Comparison of ENCODE assay signal across 26 cellular contexts in the genomic region with DNA sequence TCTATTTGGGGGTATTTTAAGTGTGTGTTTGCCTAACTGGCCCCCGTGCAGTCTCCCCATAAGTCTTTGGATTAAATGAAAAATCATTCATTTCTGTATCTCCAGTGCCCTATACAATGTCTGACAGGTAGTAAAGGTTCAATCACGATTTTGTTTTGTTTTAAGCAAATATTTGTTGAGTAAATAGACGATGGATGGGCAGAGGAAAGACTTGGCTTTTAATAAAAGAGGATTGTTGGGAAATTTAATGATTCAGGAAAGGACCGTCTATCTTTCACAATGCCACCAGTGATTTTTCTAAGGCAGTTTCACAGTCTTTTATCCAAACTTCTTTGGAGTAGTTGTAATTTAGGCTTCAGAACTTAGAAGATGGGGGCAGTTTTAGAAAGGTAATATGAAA.
"Had no signal": no experiment of that assay in that cellular context is flagged by ENCODE, and none has a peak within 500 bp of the region (broad histone marks: within the 10 kb centered on the region; RNA-seq: fewer than 3 reads in every experiment).

No MANE protein-coding gene starts in this region.

- H3K27me3 Mint-ChIP-seq: naive B cell had no signal

- H2AFZ ChIP-seq: hepatocyte had no signal

- H3K27ac Mint-ChIP-seq: immature natural killer cell; mesothelial cell of epicardium; naive B cell; naive thymus-derived CD8-positive, alpha-beta T cell had no signal

- ATAC-seq: foreskin keratinocyte; gastroesophageal sphincter; heart left ventricle; left colon; left lobe of liver; lower lobe of right lung; mucosa of descending colon; naive thymus-derived CD8-positive, alpha-beta T cell had no signal

- H3K9me3 ChIP-seq: esophagus muscularis mucosa, gastroesophageal sphincter, heart left ventricle, left ventricle myocardium inferior, lower lobe of right lung had no signal

- H3K36me3 Mint-ChIP-seq: mesothelial cell of epicardium; naive B cell; naive thymus-derived CD8-positive, alpha-beta T cell had no signal

- DNase-seq: dermis blood vessel endothelial cell; dorsolateral prefrontal cortex; effector CD4-positive, alpha-beta T cell; effector memory CD4-positive, alpha-beta T cell; foreskin keratinocyte; heart left ventricle; hypothalamus; immature natural killer cell; islet precursor cell; kidney; kidney glomerular epithelial cell; left colon; left ventricle myocardium inferior; lower lobe of right lung; mesenchymal stem cell; mucosa of descending colon; naive B cell; naive thymus-derived CD8-positive, alpha-beta T cell had no signal

- H3K9me3 Mint-ChIP-seq: mesothelial cell of epicardium had no signal

- H3K4me3 Mint-ChIP-seq: immature natural killer cell; mesothelial cell of epicardium; naive B cell; naive thymus-derived CD8-positive, alpha-beta T cell had no signal

- H3K27ac ChIP-seq: coronary artery, dorsolateral prefrontal cortex, esophagus muscularis mucosa, foreskin keratinocyte, gastroesophageal sphincter, heart left ventricle, hepatocyte, left ventricle myocardium inferior, lower lobe of right lung had no signal

- H3K4me1 ChIP-seq: esophagus muscularis mucosa, foreskin keratinocyte, gastroesophageal sphincter, heart left ventricle, left ventricle myocardium inferior, lower lobe of right lung had no signal

- H3K27me3 ChIP-seq: esophagus muscularis mucosa, foreskin keratinocyte, heart left ventricle, hepatocyte had no signal

- H3K4me3 ChIP-seq: coronary artery, dorsolateral prefrontal cortex, esophagus muscularis mucosa, gastroesophageal sphincter, heart left ventricle, hepatocyte, left ventricle myocardium inferior, lower lobe of right lung, mucosa of descending colon had no signal

- H3K36me3 ChIP-seq: esophagus muscularis mucosa, gastroesophageal sphincter, heart left ventricle, left ventricle myocardium inferior, lower lobe of right lung had no signal

- H3K4me1 Mint-ChIP-seq: immature natural killer cell; mesothelial cell of epicardium; naive B cell; naive thymus-derived CD8-positive, alpha-beta T cell had no signal

- FAIRE-seq: endothelial cell of umbilical vein, frontal cortex, kidney had no signal

- H3K4me2 ChIP-seq: hepatocyte had no signal

- H3K79me2 ChIP-seq: hepatocyte had no signal
